In genomic region chr10:52818019-52818418, GRCh38 we compare ENCODE assay signal across 10 cellular contexts. TPM values are rescaled to one million over a fixed set of nuclear protein-coding genes. Genes with fewer than 3 reads are reported as not detected.
A peak's percentile ranks its signal among the peaks of the same experiment; 100 is the strongest.
DNase-seq lines count a peak whose midpoint lies in the region; ATAC-seq and TF ChIP-seq lines count a peak whose summit lies in the region.
"Had no signal": no experiment of that assay in that cellular context is flagged by ENCODE, and none has a peak within 500 bp of the region (broad histone marks: within the 10 kb centered on the region; RNA-seq: fewer than 3 reads in every experiment).

No MANE protein-coding gene starts in this region.

- no peaks in the 10 kb centered on the region for H3K27me3 Mint-ChIP-seq in nephron (ENCODE audit: low read depth)
- no peaks in the 10 kb centered on the region for H3K27me3 Mint-ChIP-seq in activated T-helper 1 cell treated with anti-CD3 and anti-CD28 coated beads, Interleukin-12 subunit alpha, Interleukin-12 subunit beta, Interleukin-2, Interleukin-4 antibody, amounts not matched to agents 30 ng/mL and 10 ng/mL and 1 ng/mL, durations not matched to agents 14 hours and 24 hours and 36 hours (ENCODE audit: insufficient read depth)
- H3K27me3 Mint-ChIP-seq in activated CD4-positive, alpha-beta memory T cell treated with anti-CD3 and anti-CD28 coated beads for 36 hours: no peaks in the 10 kb centered on the region

- H3K4me1 Mint-ChIP-seq in nephron: no peaks in the 10 kb centered on the region
- no peaks in the 10 kb centered on the region for H3K4me1 Mint-ChIP-seq in activated T-helper 1 cell treated with anti-CD3 and anti-CD28 coated beads, Interleukin-12 subunit alpha, Interleukin-12 subunit beta, Interleukin-2, Interleukin-4 antibody, amounts not matched to agents 30 ng/mL and 10 ng/mL and 1 ng/mL, durations not matched to agents 14 hours and 24 hours and 36 hours (ENCODE audit: low read depth)
- no peaks in the 10 kb centered on the region for H3K4me1 Mint-ChIP-seq in activated CD4-positive, alpha-beta memory T cell treated with anti-CD3 and anti-CD28 coated beads for 36 hours (ENCODE audit: low read depth)

- intact Hi-C loops in activated T-helper 1 cell treated with anti-CD3 and anti-CD28 coated beads, Interleukin-12 subunit alpha, Interleukin-12 subunit beta, Interleukin-2, Interleukin-4 antibody, amounts not matched to agents 30 ng/mL and 10 ng/mL and 1 ng/mL, durations not matched to agents 14 hours and 24 hours and 36 hours (cut with micrococcal nuclease): no loop called here
- intact Hi-C loops in activated CD4-positive, alpha-beta memory T cell treated with anti-CD3 and anti-CD28 coated beads for 36 hours (cut with micrococcal nuclease): no loop called here

- no peaks in the 10 kb centered on the region for H3K36me3 Mint-ChIP-seq in nephron (ENCODE audit: low read depth)
- no peaks in the 10 kb centered on the region for H3K36me3 Mint-ChIP-seq in activated T-helper 1 cell treated with anti-CD3 and anti-CD28 coated beads, Interleukin-12 subunit alpha, Interleukin-12 subunit beta, Interleukin-2, Interleukin-4 antibody, amounts not matched to agents 30 ng/mL and 10 ng/mL and 1 ng/mL, durations not matched to agents 14 hours and 24 hours and 36 hours (ENCODE audit: low read depth)
- no peaks in the 10 kb centered on the region for H3K36me3 Mint-ChIP-seq in activated CD4-positive, alpha-beta memory T cell treated with anti-CD3 and anti-CD28 coated beads for 36 hours

- CTCF ChIA-PET in activated CD4-positive, alpha-beta memory T cell treated with anti-CD3 and anti-CD28 coated beads for 36 hours (lab: Charles Lee): interaction anchor here (0.7 kb wide), 1 partner anchor 12 kb away, joined by 3 read pairs; no protein-coding TSS in a partner anchor

- H3K4me3 Mint-ChIP-seq in nephron: no peak overlapping the region
- H3K4me3 Mint-ChIP-seq in activated T-helper 1 cell treated with anti-CD3 and anti-CD28 coated beads, Interleukin-12 subunit alpha, Interleukin-12 subunit beta, Interleukin-2, Interleukin-4 antibody, amounts not matched to agents 30 ng/mL and 10 ng/mL and 1 ng/mL, durations not matched to agents 14 hours and 24 hours and 36 hours: no peak overlapping the region
- H3K4me3 Mint-ChIP-seq in activated CD4-positive, alpha-beta memory T cell treated with anti-CD3 and anti-CD28 coated beads for 36 hours: no peak overlapping the region

- TF ChIP-seq CTCF in nephron (IDR thresholded peaks at IDR 0.05; ENCODE audit: unreplicated experiment in 3 of 3): peak; percentile 41 to 62 (median 50)

- H3K9me3 Mint-ChIP-seq in nephron: no peaks in the 10 kb centered on the region
- H3K9me3 Mint-ChIP-seq in activated T-helper 1 cell treated with anti-CD3 and anti-CD28 coated beads, Interleukin-12 subunit alpha, Interleukin-12 subunit beta, Interleukin-2, Interleukin-4 antibody, amounts not matched to agents 30 ng/mL and 10 ng/mL and 1 ng/mL, durations not matched to agents 14 hours and 24 hours and 36 hours: no peaks in the 10 kb centered on the region
- peaks cover 2% of the 10 kb centered on the region for H3K9me3 Mint-ChIP-seq in activated CD4-positive, alpha-beta memory T cell treated with anti-CD3 and anti-CD28 coated beads for 36 hours

- POLR2A ChIA-PET in activated CD4-positive, alpha-beta memory T cell treated with anti-CD3 and anti-CD28 coated beads for 36 hours (lab: Charles Lee): no interaction called here

- peak; percentile 65 for DNase-seq in Caki2 (ENCODE audit: low read depth)
- peak; percentile 60 for DNase-seq in NCI-H2227 (lab: John Stamatoyannopoulos, UW; ENCODE audit: unreplicated experiment)
- DNase-seq in cerebellar cortex (ENCODE audit: low spot score): peak; percentile 62
- DNase-seq in activated T-helper 1 cell treated with anti-CD3 and anti-CD28 coated beads, Interleukin-12 subunit alpha, Interleukin-12 subunit beta, Interleukin-2, Interleukin-4 antibody, amounts not matched to agents 30 ng/mL and 10 ng/mL and 1 ng/mL, durations not matched to agents 14 hours and 24 hours and 36 hours (ENCODE audit: low spot score): no peak
- DNase-seq in activated CD4-positive, alpha-beta memory T cell treated with anti-CD3 and anti-CD28 coated beads for 36 hours: no peak

- ATAC-seq in GM18873 (IDR thresholded peaks at IDR 0.05; ENCODE audit: low FRiP score, unreplicated experiment) (peak; percentile 95), HG02973 (IDR thresholded peaks at IDR 0.05; ENCODE audit: unreplicated experiment) (peak; percentile 98)

- no peak overlapping the region for H3K27ac Mint-ChIP-seq in nephron
- H3K27ac Mint-ChIP-seq in activated T-helper 1 cell treated with anti-CD3 and anti-CD28 coated beads, Interleukin-12 subunit alpha, Interleukin-12 subunit beta, Interleukin-2, Interleukin-4 antibody, amounts not matched to agents 30 ng/mL and 10 ng/mL and 1 ng/mL, durations not matched to agents 14 hours and 24 hours and 36 hours: no peak overlapping the region
- H3K27ac Mint-ChIP-seq in activated CD4-positive, alpha-beta memory T cell treated with anti-CD3 and anti-CD28 coated beads for 36 hours: no peak overlapping the region

- in situ Hi-C loops in Caki2 (cut with HindIII; ENCODE audit: low pct_unique_long_range_greater_than_20kb, low sequenced_read_pairs): no loop called here

RNA-seq across cellular contexts. Expression of gene MBL2, which starts 45.4 kb away (rescaled TPM):
- total RNA-seq in Caki2 (2014; rRNA removed; shearing (Covaris generic); ENCODE audit: low replicate concordance): 0.17 TPM in 1 of 2 replicates, not detected in the other
- total RNA-seq in activated T-helper 1 cell treated with anti-CD3 and anti-CD28 coated beads, Interleukin-12 subunit alpha, Interleukin-12 subunit beta, Interleukin-2, Interleukin-4 antibody, amounts not matched to agents 30 ng/mL and 10 ng/mL and 1 ng/mL, durations not matched to agents 14 hours and 24 hours and 36 hours: not detected in 2 replicates
- not detected for total RNA-seq in activated CD4-positive, alpha-beta memory T cell treated with anti-CD3 and anti-CD28 coated beads for 36 hours
- total RNA-seq: skeletal muscle tissue; T-helper 1 cell treated with Interleukin-12 subunit alpha and Interleukin-12 subunit beta and Interleukin-4 antibody, amounts not matched to agents 30 ng/mL and 1 ng/mL, for 36 hours had no signal

Comparison
In these comparisons a context has a peak if more than half of its experiments do, and no peak if none do; other contexts are left out.
1. DNase-seq: peak in Caki2 (single experiment), NCI-H2227 (single experiment) and cerebellar cortex (single experiment); none in activated T-helper 1 cell treated with anti-CD3 and anti-CD28 coated beads, Interleukin-12 subunit alpha, Interleukin-12 subunit beta, Interleukin-2, Interleukin-4 antibody, amounts not matched to agents 30 ng/mL and 10 ng/mL and 1 ng/mL, durations not matched to agents 14 hours and 24 hours and 36 hours (single experiment) and activated CD4-positive, alpha-beta memory T cell treated with anti-CD3 and anti-CD28 coated beads for 36 hours (single experiment).